Comparison of ENCODE assay signal across 29 cellular contexts in the genomic region with DNA sequence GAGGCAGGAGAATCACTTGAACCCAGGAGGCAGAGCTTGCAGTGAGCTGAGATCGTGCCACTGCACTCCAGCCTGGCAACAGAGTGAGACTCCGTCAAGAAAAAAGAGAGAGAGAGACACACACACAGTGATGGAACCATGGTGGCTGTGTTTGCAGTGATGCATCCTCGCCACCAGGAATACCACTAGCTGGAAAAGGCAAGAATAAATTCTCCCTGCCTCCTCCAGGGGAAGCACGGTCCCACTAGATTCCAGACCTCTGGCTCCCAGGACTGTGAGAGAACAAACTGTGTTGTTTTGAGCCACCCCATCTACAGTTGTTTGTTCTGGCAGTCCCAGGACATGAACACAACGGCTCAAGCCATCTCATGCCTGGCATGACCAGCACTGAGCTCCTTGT.
"Had no signal": no experiment of that assay in that cellular context is flagged by ENCODE, and none has a peak within 500 bp of the region (broad histone marks: within the 10 kb centered on the region; RNA-seq: fewer than 3 reads in every experiment).

No MANE protein-coding gene starts in this region.

- H3K4me3 Mint-ChIP-seq: activated naive CD8-positive, alpha-beta T cell; central memory CD8-positive, alpha-beta T cell; dendritic cell treated with granulocyte-macrophage colony-stimulating factor and Interleukin-4, amounts not matched to agents 40 ng/mL and 50 ng/mL, for 4 days; natural killer cell; neural progenitor cell had no signal

- DNase-seq: activated CD4-positive, alpha-beta T cell treated with anti-CD3 and anti-CD28 coated beads for 48 hours; activated CD4-positive, alpha-beta T cell treated with anti-CD3 and anti-CD28 coated beads, Interleukin-2, amount 50 U/mL, for 48 hours; activated CD8-positive, alpha-beta memory T cell treated with anti-CD3 and anti-CD28 coated beads for 24 hours; activated effector memory CD4-positive, alpha-beta T cell treated with Interleukin-2 at 50 U/mL for 16 hours; activated naive CD4-positive, alpha-beta T cell treated with Interleukin-2 at 50 U/mL for 16 hours; anterior cingulate cortex; esophagus squamous epithelium; foreskin melanocyte; left lung; lower lobe of right lung; mesendoderm; natural killer cell; spleen; stimulated activated naive CD4-positive, alpha-beta T cell; T-helper 9 cell; uterus had no signal

- H3K27ac ChIP-seq: epithelial cell of prostate, esophagus squamous epithelium, left lung, lower lobe of right lung, neural progenitor cell, right atrium auricular region, spleen, suprapubic skin, tibial nerve, uterus, VCaP had no signal

- H3K4me1 ChIP-seq: esophagus squamous epithelium, left lung, lower lobe of right lung, neural progenitor cell, right atrium auricular region, spleen, suprapubic skin, tibial nerve, uterus had no signal

- H3K9me3 Mint-ChIP-seq: central memory CD8-positive, alpha-beta T cell had no signal

- H3K4me2 ChIP-seq: neural progenitor cell had no signal

- H2AFZ ChIP-seq: neural progenitor cell had no signal

- H3K9me3 ChIP-seq: esophagus squamous epithelium, lower lobe of right lung, right atrium auricular region, suprapubic skin, uterus had no signal

- ATAC-seq: activated CD4-positive, CD25-positive, alpha-beta regulatory T cell treated with anti-CD3 and anti-CD28 coated beads, Interleukin-2, amount 50 U/mL, for 24 hours; left lung; lower lobe of right lung; natural killer cell had no signal

- H3K27ac Mint-ChIP-seq: activated naive CD8-positive, alpha-beta T cell; dendritic cell treated with granulocyte-macrophage colony-stimulating factor and Interleukin-4, amounts not matched to agents 40 ng/mL and 50 ng/mL, for 4 days; natural killer cell; neural progenitor cell had no signal

- H3K27me3 ChIP-seq: left lung, neural progenitor cell, right atrium auricular region, tibial nerve had no signal

- H3K27me3 Mint-ChIP-seq: dendritic cell treated with granulocyte-macrophage colony-stimulating factor and Interleukin-4, amounts not matched to agents 40 ng/mL and 50 ng/mL, for 4 days had no signal

- H3K9ac ChIP-seq: neural progenitor cell had no signal

- H3K36me3 Mint-ChIP-seq: activated naive CD8-positive, alpha-beta T cell; natural killer cell; neural progenitor cell had no signal

- H3K36me3 ChIP-seq: esophagus squamous epithelium, left lung, lower lobe of right lung, neural progenitor cell, right atrium auricular region, spleen, suprapubic skin, tibial nerve, uterus had no signal

- H3K4me3 ChIP-seq: esophagus squamous epithelium, left lung, lower lobe of right lung, neural progenitor cell, right atrium auricular region, spleen, suprapubic skin, tibial nerve, uterus had no signal

- H3K4me1 Mint-ChIP-seq: central memory CD8-positive, alpha-beta T cell; natural killer cell; neural progenitor cell had no signal

- FAIRE-seq: bronchial epithelial cell, islet of Langerhans, TTC549 had no signal
